8 cellular contexts compared by ENCODE assay signal in the genomic region with DNA sequence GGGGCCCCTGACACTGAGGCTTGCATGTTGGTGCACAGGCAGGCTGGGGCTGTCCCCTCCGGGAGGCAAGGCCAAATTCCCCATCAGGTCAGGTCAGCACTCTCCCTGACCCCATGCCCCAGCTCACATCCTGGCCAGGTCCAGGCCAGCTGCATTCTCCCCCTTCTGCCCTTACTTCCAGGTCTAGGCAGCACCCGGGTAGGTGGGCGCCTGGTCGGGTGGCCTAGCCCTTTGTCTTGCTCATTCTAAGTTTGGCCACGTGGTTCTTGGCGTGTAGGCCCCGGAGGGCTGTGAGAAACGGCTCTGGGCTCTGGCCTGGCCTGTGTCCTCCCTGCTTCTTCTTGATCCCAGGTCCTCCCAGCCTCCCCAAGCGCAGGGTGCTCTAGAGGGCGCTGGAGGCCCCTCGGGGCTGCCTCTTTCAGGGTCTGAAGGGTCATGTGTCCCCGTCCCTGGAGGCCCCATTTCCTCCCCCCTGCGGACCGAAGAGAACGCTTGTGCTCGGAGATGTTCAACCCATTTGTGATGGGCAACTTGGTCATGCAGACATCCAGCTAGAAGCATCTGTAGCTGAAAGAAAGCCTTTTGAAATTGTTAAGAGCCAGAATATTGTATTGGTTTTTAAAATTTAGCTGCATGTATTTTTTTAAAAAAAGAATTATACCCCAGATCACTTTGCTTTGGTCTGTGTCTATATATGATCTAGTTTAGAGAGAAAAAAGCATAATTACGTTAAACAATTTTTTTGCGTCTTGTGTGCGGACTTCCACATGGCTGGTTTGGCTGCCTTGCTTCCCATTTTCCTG. TPM values are rescaled to one million over a fixed set of nuclear protein-coding genes. Genes with fewer than 3 reads are reported as not detected.
A peak's percentile ranks its signal among the peaks of the same experiment; 100 is the strongest.
DNase-seq lines count a peak whose midpoint lies in the region; ATAC-seq and TF ChIP-seq lines count a peak whose summit lies in the region.

No MANE protein-coding gene starts in this region.

- no peaks in the 10 kb centered on the region for H3K9me3 Mint-ChIP-seq in Caco-2 (ENCODE audit: unreplicated experiment)

- in situ Hi-C loops in KBM-7 (cut with MboI; ENCODE audit: low pct_unique_long_range_greater_than_20kb, low sequenced_read_pairs), result no loop called here

- WGBS in mesodermal cell (ENCODE audit: insufficient coverage in 2 of 2), 2 experiments, result 19 to 35% methylated on average over 14 to 17 of the region's 19 CpGs

- DNase-seq in Caco-2 (peak in 1 of 2 experiments; percentile 51), KBM-7 (peak; percentile 62), choroid plexus epithelial cell (ENCODE audit: low read depth) (peak; percentile 47), NCI-H146 treated with DMSO at 0.1 percent for 48 hours (lab: John Stamatoyannopoulos, UW; ENCODE audit: unreplicated experiment) (no peak), NCI-H146 (lab: John Stamatoyannopoulos, UW) (no peak), NOMO-1 treated with dmso at 0.1 percent for 144 hours (lab: John Stamatoyannopoulos, UW; ENCODE audit: unreplicated experiment) (no peak)

- POLR2A ChIA-PET in Caco-2 (lab: Charles Lee), result interaction anchor here (0.6 kb wide), 1 partner anchor 7 kb away, joined by 3 read pairs; no protein-coding TSS in a partner anchor

- no peaks in the 10 kb centered on the region; the same call in 1 of the 2 replicates for H3K36me3 ChIP-seq in Caco-2 (ENCODE audit: control insufficient read depth, insufficient read depth, low read length)
- H3K36me3 ChIP-seq in mesodermal cell (ENCODE audit: control insufficient read depth, insufficient read depth, low read length), result no peaks in the 10 kb centered on the region

- CTCF ChIA-PET in Caco-2 (lab: Charles Lee), result interaction anchor here (0.9 kb wide), 1 partner anchor 83 kb away, joined by 3 read pairs; no protein-coding TSS in a partner anchor

- H3K4me1 Mint-ChIP-seq in Caco-2 (ENCODE audit: low read depth, unreplicated experiment), result peaks cover 14% of the 10 kb centered on the region

- intact Hi-C loops in Caco-2 (cut with micrococcal nuclease; ENCODE audit: unreplicated experiment), result no loop called here

- no peak overlapping the region for H3K4me3 ChIP-seq in Caco-2 (ENCODE audit: low read depth, low read length)
- H3K4me3 ChIP-seq in choroid plexus epithelial cell (ENCODE audit: low read depth, low read length), result peak overlapping the region; percentile 7
- H3K4me3 ChIP-seq in mesodermal cell (ENCODE audit: extremely low read depth, insufficient read depth, low read length, poor library complexity, severe bottlenecking), result peak overlapping the region; percentile 11

- H3K27me3 ChIP-seq in Caco-2 (replicated peaks; ENCODE audit: control insufficient read depth, insufficient read depth, low read length), result no peaks in the 10 kb centered on the region

- no peak for ATAC-seq in HG03469 (IDR thresholded peaks at IDR 0.05; ENCODE audit: unreplicated experiment)

- H3K9me3 ChIP-seq in Caco-2, result no peaks in the 10 kb centered on the region
- no peaks in the 10 kb centered on the region for H3K9me3 ChIP-seq in mesodermal cell (ENCODE audit: control insufficient read depth, low read length)

- H3K4me3 Mint-ChIP-seq in Caco-2 (ENCODE audit: unreplicated experiment), result peak overlapping the region; percentile 13

- peak overlapping the region; percentile 87 for H3K27ac ChIP-seq in mesodermal cell (ENCODE audit: low read depth, low read length, severe bottlenecking)

- peaks cover 1% of the 10 kb centered on the region for H3K36me3 Mint-ChIP-seq in Caco-2 (ENCODE audit: insufficient read depth, unreplicated experiment)

- peaks cover 14% of the 10 kb centered on the region; the same call in 1 of the 2 replicates for H3K4me1 ChIP-seq in Caco-2
- peaks cover 59% of the 10 kb centered on the region for H3K4me1 ChIP-seq in mesodermal cell (ENCODE audit: control insufficient read depth, insufficient read depth, low read length, poor library complexity, severe bottlenecking)

- H3K27ac Mint-ChIP-seq in Caco-2 (ENCODE audit: unreplicated experiment), result no peak overlapping the region

- BruUV-seq in Caco-2 (replicated peaks; lab: Mats Ljungman, UMichigan), result no TSS peak

- TF ChIP-seq CTCF in Caco-2 (IDR thresholded peaks at IDR 0.05; ENCODE audit: insufficient read depth in 1 of 2, low read depth in 1 of 2, low read length in 1 of 2, severe bottlenecking in 1 of 2, unreplicated experiment in 1 of 2) (peak in 1 of 2 experiments; percentile 41), choroid plexus epithelial cell (conservative IDR thresholded peaks at IDR 0.05; ENCODE audit: low read depth, low read length) (peak; percentile 56)

- H3K27me3 Mint-ChIP-seq in Caco-2 (ENCODE audit: insufficient read depth, unreplicated experiment), result no peaks in the 10 kb centered on the region

RNA-seq across cellular contexts. Expression of a gene that starts 6.7 kb away (rescaled TPM):
- 10.2 and 15.5 TPM in 2 replicates for total RNA-seq in Caco-2 (2022)
- polyA plus RNA-seq in mesodermal cell (2013, experiment 1 of 2), result 29.9 TPM
- polyA plus RNA-seq in mesodermal cell (2013, experiment 2 of 2), result 21.6 TPM

Comparison
In these comparisons a context has a peak if more than half of its experiments do, and no peak if none do; other contexts are left out.
1. DNase-seq: peak in KBM-7 (single experiment) and choroid plexus epithelial cell (single experiment); none in NCI-H146 treated with DMSO at 0.1 percent for 48 hours (single experiment), NCI-H146 (single experiment) and NOMO-1 treated with dmso at 0.1 percent for 144 hours (single experiment).